23 cellular contexts compared by ENCODE assay signal in the genomic region with DNA sequence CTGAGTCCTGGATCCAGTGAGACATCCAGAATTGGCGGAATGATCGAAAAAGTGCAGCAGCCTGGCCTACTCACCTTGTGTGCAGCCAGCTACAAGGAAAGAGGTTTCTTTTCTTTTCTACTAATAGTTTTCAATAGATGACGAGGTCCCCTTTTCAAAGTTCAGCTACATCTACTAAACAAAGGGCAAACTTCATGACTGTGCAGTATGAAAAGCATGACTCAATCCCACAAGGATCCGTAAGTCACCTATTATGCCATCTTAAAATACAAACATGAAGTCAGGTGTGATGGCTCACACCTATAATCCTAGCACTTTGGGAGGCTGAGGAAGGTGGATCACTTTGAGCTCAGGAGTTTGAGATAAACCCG. TPM values are rescaled to one million over a fixed set of nuclear protein-coding genes. Genes with fewer than 3 reads are reported as not detected.
DNase-seq lines count a peak whose midpoint lies in the region; ATAC-seq, FAIRE-seq and TF ChIP-seq lines count a peak whose summit lies in the region.
"Had no signal": no experiment of that assay in that cellular context is flagged by ENCODE, and none has a peak within 500 bp of the region (broad histone marks: within the 10 kb centered on the region; RNA-seq: fewer than 3 reads in every experiment).

No MANE protein-coding gene starts in this region.

- H3K9me2 ChIP-seq in OCI-LY7 (ENCODE audit: insufficient read depth, low read length): no peaks in the 10 kb centered on the region

- H3K9me3 ChIP-seq in colonic mucosa (no peaks in the 10 kb centered on the region), mucosa of rectum (ENCODE audit: control insufficient read depth in 2 of 2, low read length in 2 of 2) (no peaks in the 10 kb centered on the region), OCI-LY7 (ENCODE audit: low read length) (no peaks in the 10 kb centered on the region)
- H3K9me3 ChIP-seq: gastroesophageal sphincter, upper lobe of right lung had no signal

- no peak for TF ChIP-seq POLR2A in GM12891 (IDR thresholded peaks at IDR 0.05; ENCODE audit: low read depth, low read length)

- H3K27me3 ChIP-seq in colonic mucosa: no peaks in the 10 kb centered on the region
- no peaks in the 10 kb centered on the region for H3K27me3 ChIP-seq in mucosa of rectum (ENCODE audit: control insufficient read depth in 2 of 2, insufficient read depth in 2 of 2, low read length in 2 of 2)
- H3K27me3 ChIP-seq: gastroesophageal sphincter, upper lobe of right lung had no signal

- H3K4me3 ChIP-seq in colonic mucosa (no peak overlapping the region), mucosa of rectum (ENCODE audit: low read length in 2 of 2) (no peak overlapping the region), OCI-LY7 (ENCODE audit: low read depth, low read length, poor library complexity, severe bottlenecking) (no peak overlapping the region)
- H3K4me3 ChIP-seq: gastroesophageal sphincter, K562, upper lobe of right lung had no signal

- no peaks in the 10 kb centered on the region for H3K36me3 ChIP-seq in colonic mucosa
- H3K36me3 ChIP-seq in mucosa of rectum (ENCODE audit: control insufficient read depth in 2 of 2, insufficient read depth in 2 of 2, low read length in 2 of 2): peaks cover 3 to 12% of the 10 kb centered on the region in 2 donors
- H3K36me3 ChIP-seq in OCI-LY7 (ENCODE audit: insufficient read depth, low read length): peaks cover 95% of the 10 kb centered on the region

- intact Hi-C loops in colonic mucosa (cut with DNase I) (no loop called here), OCI-LY7 (cut with micrococcal nuclease; ENCODE audit: unreplicated experiment) (no loop called here)

- POLR2A ChIA-PET in OCI-LY7 (lab: Charles Lee): interaction anchor here (0.7 to 1.9 kb wide), 2 partner anchors 19 to 516 kb away, joined by 4 read pairs; no protein-coding TSS in a partner anchor

- no peak overlapping the region for H3K9ac ChIP-seq in colonic mucosa (ENCODE audit: low read depth in 2 of 2, low read length in 2 of 2)
- H3K9ac ChIP-seq in mucosa of rectum (ENCODE audit: low read depth in 1 of 2, low read length in 2 of 2): no peak overlapping the region

- H4K20me1 ChIP-seq in OCI-LY7 (ENCODE audit: insufficient read depth, low read length): no peaks in the 10 kb centered on the region

- FAIRE-seq in GM12891 (lab: Jason Lieb, UNC): peak; percentile 57
- FAIRE-seq: G401.6, K562, TTC549 had no signal

- H3K79me2 ChIP-seq in OCI-LY7 (ENCODE audit: insufficient read depth, low read depth, low read length): no peaks in the 10 kb centered on the region

- H3K27ac ChIP-seq in colonic mucosa (peak overlapping the region; percentile 78), mucosa of rectum (ENCODE audit: low read depth in 2 of 2, low read length in 2 of 2) (peak overlapping the region; percentile 70 to 80), OCI-LY7 (ENCODE audit: low read depth, low read length, poor library complexity, severe bottlenecking) (no peak overlapping the region)
- H3K27ac ChIP-seq: gastroesophageal sphincter, upper lobe of right lung had no signal

- no peak for ATAC-seq in GM18519 (IDR thresholded peaks at IDR 0.05; ENCODE audit: low FRiP score, unreplicated experiment)
- ATAC-seq: gastroesophageal sphincter, K562, Right ventricle myocardium inferior had no signal

- BruUV-seq in OCI-LY7 (replicated peaks; lab: Mats Ljungman, UMichigan): no TSS peak

- H3K4me1 ChIP-seq in colonic mucosa: no peaks in the 10 kb centered on the region
- peaks cover 25 to 51% of the 10 kb centered on the region in 2 donors for H3K4me1 ChIP-seq in mucosa of rectum (ENCODE audit: control insufficient read depth in 2 of 2, insufficient read depth in 2 of 2, low read length in 2 of 2)
- no peaks in the 10 kb centered on the region for H3K4me1 ChIP-seq in OCI-LY7 (ENCODE audit: insufficient read depth, low read length, poor library complexity, severe bottlenecking)
- H3K4me1 ChIP-seq: gastroesophageal sphincter, upper lobe of right lung had no signal

- no peak for TF ChIP-seq CTCF in colonic mucosa (IDR thresholded peaks at IDR 0.05)
- no peak for TF ChIP-seq CTCF in OCI-LY7 (conservative IDR thresholded peaks at IDR 0.05; ENCODE audit: low read length)

- no peak overlapping the region for H2AFZ ChIP-seq in OCI-LY7 (ENCODE audit: low read length)

- H3K4me2 ChIP-seq in OCI-LY7 (ENCODE audit: low read length): no peak overlapping the region

- no peak for DNase-seq in GM12891 (ENCODE audit: insufficient read length, low spot score)
- DNase-seq in LoVo (ENCODE audit: low spot score): peak; percentile 38
- DNase-seq in colonic mucosa: no peak
- DNase-seq in OCI-LY7 (ENCODE audit: low spot score): no peak
- DNase-seq in GOT3 (lab: John Stamatoyannopoulos, UW): no peak
- DNase-seq: activated CD4-positive, alpha-beta T cell treated with anti-CD3 and anti-CD28 coated beads for 48 hours; HCEC 1CT; NCI-H1048; NCI-H1930; NCI-H226; NK-92 treated with Interleukin-12 subunit alpha and Interleukin-12 subunit beta, amount 100 ng/mL, for 24 hours; stimulated activated CD4-positive, alpha-beta T cell treated with anti-CD3 and anti-CD28 coated beads, Interleukin-2, amount 100 ng/mL, for 24 hours; stimulated activated naive CD8-positive, alpha-beta T cell treated with anti-CD3 and anti-CD28 coated beads, Interleukin-15, amount 100 ng/mL, for 72 hours; SW 1271; upper lobe of right lung had no signal

- CTCF ChIA-PET in OCI-LY7 (lab: Charles Lee; ENCODE audit: unreplicated experiment): no interaction called here

TF ChIP-seq in GM12891, 5 proteins besides CTCF, POLR2A, EP300 and RAD21:
- TF ChIP-seq POLR2AphosphoS5 (IDR thresholded peaks at IDR 0.05; ENCODE audit: low read depth, low read length) (no peak), POU2F2 (IDR thresholded peaks at IDR 0.05; ENCODE audit: low read depth, low read length) (no peak), TAF1 (IDR thresholded peaks at IDR 0.05; ENCODE audit: low read depth, low read length) (no peak), SPI1 (IDR thresholded peaks at IDR 0.05; ENCODE audit: low read depth, low read length) (no peak), PAX5 (IDR thresholded peaks at IDR 0.05; ENCODE audit: insufficient read depth, low read length, severe bottlenecking) (no peak)

RNA-seq across cellular contexts. Expression of a gene that starts 16.7 kb away (rescaled TPM):
- 53.6 TPM for polyA plus RNA-seq in GM12891 (2012; ENCODE audit: low read depth, missing spikeins)
- total RNA-seq in colonic mucosa (10 to 100 TPM; 44.5 to 66.6 TPM), OCI-LY7 (2022) (59.2 and 71.3 TPM in 2 replicates)
- 44.7 and 55.3 TPM in 2 replicates for total RNA-seq in OCI-LY7 (2014; rRNA removed; shearing (Covaris generic))

RNA-seq across cellular contexts. Expression of a gene that starts 17.6 kb away (rescaled TPM):
- 152 TPM for polyA plus RNA-seq in GM12891 (2012; ENCODE audit: low read depth, missing spikeins)
- total RNA-seq in colonic mucosa (100 to 1,000 TPM; 167 to 310 TPM), OCI-LY7 (2022) (36.0 and 61.1 TPM in 2 replicates)
- 27.9 and 43.2 TPM in 2 replicates for total RNA-seq in OCI-LY7 (2014; rRNA removed; shearing (Covaris generic))

RNA-seq across cellular contexts. Expression of a gene that starts 41.3 kb away (rescaled TPM):
- polyA plus RNA-seq in GM12891 (2012; ENCODE audit: low read depth, missing spikeins): 1.3 TPM
- 1 to 10 TPM in 1 of 2 donors, not detected in 1; 1.2 TPM for total RNA-seq in colonic mucosa
- total RNA-seq in OCI-LY7 (2014; rRNA removed; shearing (Covaris generic)): 0.22 and 0.62 TPM in 2 replicates
- total RNA-seq in OCI-LY7 (2022): 0.70 TPM in 1 of 2 replicates, not detected in the other
- total RNA-seq: B cell had no signal

RNA-seq across cellular contexts. Expression of a gene that starts 49.5 kb away (rescaled TPM):
- 1.5 TPM for polyA plus RNA-seq in GM12891 (2012; ENCODE audit: low read depth, missing spikeins)
- total RNA-seq in colonic mucosa (1 to 10 TPM; 1.9 to 3.6 TPM), OCI-LY7 (2022) (6.3 and 7.3 TPM in 2 replicates)
- 6.9 and 8.3 TPM in 2 replicates for total RNA-seq in OCI-LY7 (2014; rRNA removed; shearing (Covaris generic))
